In genomic region chr10:125159932-125160855, GRCh38 we compare ENCODE assay signal across 8 cellular contexts. TPM values are rescaled to one million over a fixed set of nuclear protein-coding genes. Genes with fewer than 3 reads are reported as not detected.
DNase-seq lines count a peak whose midpoint lies in the region; ATAC-seq and TF ChIP-seq lines count a peak whose summit lies in the region.

Gene CTBP2 (minus strand): TSS chr10:125160563.

- H3K27ac ChIP-seq in prostate gland, result peak within 1 kb of the TSS; percentile 96 to 99

- H3K27me3 ChIP-seq in prostate gland (replicated peaks; ENCODE audit: insufficient read depth), result no peaks in the 10 kb centered on the region

- no peaks in the 10 kb centered on the region for H3K36me3 ChIP-seq in prostate gland

- TF ChIP-seq CTCF in astrocyte of the spinal cord (IDR thresholded peaks at IDR 0.05; ENCODE audit: low read depth, low read length) (no peak), prostate gland (IDR thresholded peaks at IDR 0.05) (no peak)

- WGBS in prostate gland, result under 1% methylated on average over 41 of the region's 103 CpGs

- no peaks in the 10 kb centered on the region for H3K4me1 ChIP-seq in prostate gland (replicated peaks)

- ATAC-seq in HG02623 (IDR thresholded peaks at IDR 0.05; ENCODE audit: unreplicated experiment), result no peak

- intact Hi-C loops in prostate gland (cut with DNase I), result loop anchor here (5.0 to 10.0 kb wide), 7 partner anchors 43 to 665 kb away; partner anchors contain the start of genes BCCIP and UROS

- peak; percentile 25 for TF ChIP-seq POLR2A in prostate gland (IDR thresholded peaks at IDR 0.05)

- H3K4me3 ChIP-seq in astrocyte of the spinal cord (ENCODE audit: low read depth, low read length) (peak within 1 kb of the TSS; percentile 72), prostate gland (peak within 1 kb of the TSS; percentile 92 to 96)

- in situ Hi-C loops in astrocyte of the spinal cord (cut with HindIII; ENCODE audit: low sequenced_read_pairs), result no loop called here

- no peaks in the 10 kb centered on the region for H3K9me3 ChIP-seq in prostate gland

- DNase-seq in NCI-H1436 (lab: John Stamatoyannopoulos, UW) (peak; percentile 61), NCI-H1436 treated with DMSO at 0.1 percent for 48 hours (lab: John Stamatoyannopoulos, UW) (no peak), NCI-H2171 treated with DMSO at 0.1 percent for 48 hours (lab: John Stamatoyannopoulos, UW) (peak; percentile 45), astrocyte of the spinal cord (ENCODE audit: low read depth, low spot score) (peak; percentile 54), hepatic stellate cell (ENCODE audit: low spot score) (peak; percentile 71), prostate gland (ENCODE audit: low spot score) (peak; percentile 61), NCI-H2107 treated with DMSO at 0.1 percent for 48 hours (lab: John Stamatoyannopoulos, UW; ENCODE audit: unreplicated experiment) (no peak)

RNA-seq across cellular contexts. Expression of gene CTBP2, which starts in this region (rescaled TPM):
- 10 to 100 TPM; 70.2 to 89.7 TPM for total RNA-seq in prostate gland

Comparison
In these comparisons a context has a peak if more than half of its experiments do, and no peak if none do; other contexts are left out.
1. DNase-seq: peak in NCI-H1436 (single experiment), NCI-H2171 treated with DMSO at 0.1 percent for 48 hours (single experiment), astrocyte of the spinal cord (single experiment), hepatic stellate cell (single experiment) and prostate gland (single experiment); none in NCI-H1436 treated with DMSO at 0.1 percent for 48 hours (single experiment) and NCI-H2107 treated with DMSO at 0.1 percent for 48 hours (single experiment).